9 cellular contexts compared by ENCODE assay signal in the genomic region with DNA sequence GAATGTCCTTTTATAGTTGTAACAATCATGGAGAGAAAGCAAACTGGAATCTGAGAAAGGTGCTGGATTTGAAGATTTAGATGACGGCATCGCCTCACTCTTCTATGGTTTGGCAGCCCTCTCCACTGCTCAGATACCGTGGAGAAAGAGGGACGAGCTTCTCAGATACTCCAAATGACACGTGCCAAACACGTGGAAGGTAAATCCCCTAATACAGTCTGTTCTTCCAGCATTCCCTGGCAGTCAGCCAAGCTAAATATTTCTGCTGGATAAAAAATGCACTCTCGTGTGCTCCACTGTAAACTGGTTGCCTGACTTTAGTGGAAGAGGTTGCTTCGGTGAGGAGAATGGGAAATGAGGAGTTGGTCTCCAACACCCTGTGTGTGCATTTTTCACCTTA. TPM values are rescaled to one million over a fixed set of nuclear protein-coding genes. Genes with fewer than 3 reads are reported as not detected.
DNase-seq lines count a peak whose midpoint lies in the region; ATAC-seq and TF ChIP-seq lines count a peak whose summit lies in the region.
"Had no signal": no experiment of that assay in that cellular context is flagged by ENCODE, and none has a peak within 500 bp of the region (broad histone marks: within the 10 kb centered on the region; RNA-seq: fewer than 3 reads in every experiment).

No MANE protein-coding gene starts in this region.

- peak overlapping the region; percentile 4 for H3K4me2 ChIP-seq in smooth muscle cell

- peak; percentile 51 for DNase-seq in HFFc6
- DNase-seq in NCI-H524 (lab: John Stamatoyannopoulos, UW): peak; percentile 95 to 96
- peak; percentile 81 to 83 for DNase-seq in dermis microvascular lymphatic vessel endothelial cell (ENCODE audit: low read depth in 2 of 2)
- no peak for DNase-seq in smooth muscle cell (lab: John Stamatoyannopoulos, UW; ENCODE audit: unreplicated experiment)
- no peak for DNase-seq in H7
- no peak for DNase-seq in CD1c-positive myeloid dendritic cell (ENCODE audit: extremely low spot score)
- no peak for DNase-seq in activated effector memory CD4-positive, alpha-beta T cell treated with Interleukin-2 at 50 U/mL for 16 hours
- DNase-seq: cerebellar nuclear complex had no signal

- no peak overlapping the region for H2AFZ ChIP-seq in smooth muscle cell (ENCODE audit: low read depth)

- H3F3A ChIP-seq in smooth muscle cell (ENCODE audit: low read depth): no peaks in the 10 kb centered on the region

- H3K79me2 ChIP-seq in smooth muscle cell (ENCODE audit: low read depth): no peaks in the 10 kb centered on the region

- no peaks in the 10 kb centered on the region for H3K4me1 ChIP-seq in smooth muscle cell (ENCODE audit: low read depth)

- H3K27ac Mint-ChIP-seq in HFFc6: no peak overlapping the region

- H3K9me3 ChIP-seq in smooth muscle cell (replicated peaks; ENCODE audit: low read depth): no peaks in the 10 kb centered on the region

- no peaks in the 10 kb centered on the region for H3K9me3 Mint-ChIP-seq in HFFc6

- H3K27me3 Mint-ChIP-seq in HFFc6 (ENCODE audit: insufficient read depth): peaks cover 3% of the 10 kb centered on the region

- TF ChIP-seq CTCF in HFFc6 (IDR thresholded peaks at IDR 0.05) (no peak), smooth muscle cell (IDR thresholded peaks at IDR 0.05; ENCODE audit: borderline replicate concordance, insufficient read depth, poor library complexity, severe bottlenecking) (no peak)

- ATAC-seq in GM18511 (IDR thresholded peaks at IDR 0.05; ENCODE audit: unreplicated experiment): no peak

- H3K27me3 ChIP-seq in smooth muscle cell (ENCODE audit: low read depth) (peaks cover 67% of the 10 kb centered on the region), H7 (ENCODE audit: control insufficient read depth, insufficient read depth, low read length) (no peaks in the 10 kb centered on the region)

- H3K4me3 Mint-ChIP-seq in HFFc6: no peak overlapping the region

- H3K36me3 ChIP-seq in smooth muscle cell (ENCODE audit: low read depth): no peaks in the 10 kb centered on the region
- no peaks in the 10 kb centered on the region for H3K36me3 ChIP-seq in H7 (replicated peaks; ENCODE audit: control insufficient read depth, insufficient read depth, low read length)

- no peak overlapping the region for H3K9ac ChIP-seq in smooth muscle cell (ENCODE audit: low read depth)

- H3K4me3 ChIP-seq in smooth muscle cell (no peak overlapping the region), H7 (ENCODE audit: insufficient read depth, low read depth, low read length) (no peak overlapping the region)

- no peaks in the 10 kb centered on the region for H4K20me1 ChIP-seq in smooth muscle cell (ENCODE audit: low read depth)

- peaks cover 30% of the 10 kb centered on the region for H3K4me1 Mint-ChIP-seq in HFFc6 (ENCODE audit: low read depth)

- WGBS in smooth muscle cell (ENCODE audit: low lambda C conversion rate): 46% methylated on average over 8 of the region's 8 CpGs

- H3K27ac ChIP-seq in smooth muscle cell (ENCODE audit: low read depth): no peak overlapping the region

- no peaks in the 10 kb centered on the region for H3K36me3 Mint-ChIP-seq in HFFc6 (ENCODE audit: low read depth)

RNA-seq across cellular contexts. Expression of a gene that starts 16.7 kb away (rescaled TPM):
- 10 to 100 TPM in 3 of 6 experiments, 1 to 10 TPM in 3; 8.4 to 12.3 (median 10.3) TPM for total RNA-seq in HFFc6 (2021; fragmentation: NEBNext Ultra II Directional; extraction: Animal tissue kit (Norgen Biotek cat#: 25700))
- total RNA-seq in dermis microvascular lymphatic vessel endothelial cell (1.3 and 1.5 TPM in 2 replicates), smooth muscle cell (15.6 and 16.1 TPM in 2 replicates)
- polyA plus RNA-seq in smooth muscle cell: 13.3 and 15.1 TPM in 2 replicates
- 1.7 and 2.4 TPM in 2 replicates for total RNA-seq in H7 (2014; rRNA removed; shearing (Covaris generic))

Comparison
In these comparisons a context has a peak if more than half of its experiments do, and no peak if none do; other contexts are left out.
1. DNase-seq: peak in HFFc6 (single experiment), NCI-H524 (2 of 2) and dermis microvascular lymphatic vessel endothelial cell (2 of 2); none in smooth muscle cell (single experiment), H7 (single experiment), CD1c-positive myeloid dendritic cell (single experiment) and activated effector memory CD4-positive, alpha-beta T cell treated with Interleukin-2 at 50 U/mL for 16 hours (single experiment).